10 cellular contexts compared by ENCODE assay signal in the genomic region with DNA sequence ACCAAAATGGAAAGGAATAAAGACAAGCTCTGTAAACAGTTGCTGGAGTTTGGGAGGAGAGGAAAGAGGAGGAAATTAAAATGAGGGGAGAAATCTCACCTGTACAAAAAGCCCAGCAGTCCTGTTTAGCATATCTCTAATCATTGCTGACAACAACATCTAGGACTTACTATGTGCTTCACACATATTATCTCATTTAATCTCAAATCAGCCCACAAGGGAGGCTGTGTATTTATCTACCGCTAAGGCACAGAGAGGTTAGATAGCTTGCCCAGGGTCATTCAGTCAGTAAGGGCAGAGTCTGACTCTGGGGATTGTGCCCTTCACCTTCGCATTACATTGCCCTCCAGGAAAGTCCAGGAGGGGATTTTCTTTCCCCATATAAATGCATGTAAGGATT.
"Had no signal": no experiment of that assay in that cellular context is flagged by ENCODE, and none has a peak within 500 bp of the region (broad histone marks: within the 10 kb centered on the region; RNA-seq: fewer than 3 reads in every experiment).

No MANE protein-coding gene starts in this region.

- H3K9me3 Mint-ChIP-seq: HFFc6, IgD-negative memory B cell had no signal

- H3K36me3 ChIP-seq: HAP-1 had no signal

- H3K36me3 Mint-ChIP-seq: IgD-negative memory B cell had no signal

- H3K27ac Mint-ChIP-seq: HFFc6, IgD-negative memory B cell had no signal

- H2AFZ ChIP-seq: GM23248 had no signal

- H3K4me1 ChIP-seq: HAP-1 had no signal

- H3K27ac ChIP-seq: GM23248, HL-60 had no signal

- H3K4me3 Mint-ChIP-seq: HFFc6, IgD-negative memory B cell had no signal

- H3K9me3 ChIP-seq: HAP-1 had no signal

- H3K9ac ChIP-seq: GM23248 had no signal

- ATAC-seq: HCT116, HepG2 had no signal

- FAIRE-seq: HepG2 had no signal

- H3K4me3 ChIP-seq: GM23248, HAP-1 had no signal

- DNase-seq: GM23248, GOT3, H7, HFFc6, KG1 had no signal
